In the genomic region with DNA sequence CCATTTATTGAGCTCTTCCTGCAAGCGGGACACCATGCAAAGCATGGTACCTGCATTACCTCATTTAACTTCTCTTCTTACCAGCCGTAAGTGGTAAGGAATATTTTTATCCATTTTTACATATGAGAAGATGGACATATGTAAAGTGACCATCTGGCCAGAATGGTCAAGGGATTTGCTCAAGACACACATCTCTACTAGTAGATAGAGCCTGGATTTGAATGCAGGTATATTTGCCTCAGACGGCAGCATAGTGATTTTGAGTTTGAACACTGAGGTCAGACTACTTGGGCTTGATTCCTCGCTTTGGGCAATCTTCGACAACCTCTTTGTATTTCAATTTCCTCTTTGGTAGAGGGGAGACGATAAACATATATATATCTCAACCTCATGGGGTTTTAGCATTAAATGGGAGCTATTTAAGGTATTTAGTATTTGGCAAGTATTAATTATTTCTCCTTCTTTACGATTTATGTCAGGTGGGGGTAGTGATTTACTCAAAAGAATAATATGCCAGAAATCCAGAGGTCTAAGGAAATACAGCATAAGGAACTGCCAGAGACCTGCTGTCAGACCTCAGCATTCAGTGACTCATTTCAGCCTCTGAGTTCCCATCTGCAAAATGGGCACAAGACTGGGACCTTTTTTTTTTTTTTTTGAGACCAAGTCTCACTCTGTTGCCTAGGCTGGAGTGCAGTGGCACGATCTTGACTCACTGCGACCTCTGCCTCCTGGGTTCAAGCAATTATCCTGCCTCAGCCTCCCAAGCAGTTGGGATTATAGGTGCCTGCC, we compare ENCODE assay signal across 20 cellular contexts. TPM values are rescaled to one million over a fixed set of nuclear protein-coding genes. Genes with fewer than 3 reads are reported as not detected.
DNase-seq lines count a peak whose midpoint lies in the region; ATAC-seq, FAIRE-seq and TF ChIP-seq lines count a peak whose summit lies in the region.
"Had no signal": no experiment of that assay in that cellular context is flagged by ENCODE, and none has a peak within 500 bp of the region (broad histone marks: within the 10 kb centered on the region; RNA-seq: fewer than 3 reads in every experiment).

No MANE protein-coding gene starts in this region.

- H3K27ac ChIP-seq in A549 (peak overlapping the region; percentile 4 to 26; a peak in 1 of 6 replicates), colonic mucosa (peak overlapping the region; percentile 41)
- H3K27ac ChIP-seq in CD8-positive, alpha-beta memory T cell (ENCODE audit: low read depth, low read length), result no peak overlapping the region
- H3K27ac ChIP-seq: body of pancreas, esophagus muscularis mucosa, neural progenitor cell had no signal

- H3K9ac ChIP-seq in colonic mucosa (ENCODE audit: low read depth in 2 of 2, low read length in 2 of 2), result no peak overlapping the region
- H3K9ac ChIP-seq: neural progenitor cell had no signal

- CTCF ChIA-PET in A549 (lab: Yijun Ruan, JAX), result interaction anchor here (0.7 to 1.4 kb wide), 2 partner anchors 16 to 603 kb away, joined by 3 to 4 read pairs; no protein-coding TSS in a partner anchor
- CTCF ChIA-PET in CD8-positive, alpha-beta memory T cell (lab: Charles Lee), result interaction anchor here (0.6 to 1.8 kb wide), 12 partner anchors 9 to 100 kb away, joined by 3 to 9 read pairs (median 4); no protein-coding TSS in a partner anchor

- POLR2A ChIA-PET in A549 (lab: Yijun Ruan, JAX), result no interaction called here
- POLR2A ChIA-PET in CD8-positive, alpha-beta memory T cell (lab: Charles Lee), result interaction anchor here (0.5 to 1.7 kb wide), 11 partner anchors 9 to 552 kb away, joined by 3 to 16 read pairs (median 5); no protein-coding TSS in a partner anchor

- H3K4me3 ChIP-seq in A549, result no peak overlapping the region
- no peak overlapping the region for H3K4me3 ChIP-seq in CD8-positive, alpha-beta memory T cell (ENCODE audit: low read length)
- H3K4me3 ChIP-seq in colonic mucosa, result no peak overlapping the region
- H3K4me3 ChIP-seq: body of pancreas, esophagus muscularis mucosa, neural progenitor cell had no signal

- TF ChIP-seq CTCF in A549 (IDR thresholded peaks at IDR 0.05), result no peak
- no peak for TF ChIP-seq CTCF in colonic mucosa (IDR thresholded peaks at IDR 0.05)
- TF ChIP-seq CTCF in D721Med (IDR thresholded peaks at IDR 0.05; ENCODE audit: insufficient read depth, missing control alignments), result no peak

- TF ChIP-seq RAD21 in A549 (conservative IDR thresholded peaks at IDR 0.05 in 1 of 2, IDR thresholded peaks at IDR 0.05 in 1 of 2), result no peak

- no peak for TF ChIP-seq EP300 in A549 (IDR thresholded peaks at IDR 0.05)

- no peak for DNase-seq in A549 (ENCODE audit: low read depth in 1 of 2, low spot score in 1 of 2)
- DNase-seq in CD8-positive, alpha-beta memory T cell, result no peak
- no peak for DNase-seq in colonic mucosa
- no peak for DNase-seq in D721Med (ENCODE audit: insufficient read length, low spot score)
- no peak for DNase-seq in SIG-M5 (lab: John Stamatoyannopoulos, UW)
- DNase-seq in DMS79 treated with DMSO at 0.1 percent for 48 hours (lab: John Stamatoyannopoulos, UW), result no peak
- DNase-seq in DMS79 (lab: John Stamatoyannopoulos, UW), result no peak
- DNase-seq: body of pancreas, dermis blood vessel endothelial cell, EL, H7, MV-4-11, NCI-H2081 treated with DMSO at 0.1 percent for 48 hours, NCI-H69, substantia nigra had no signal

- peak overlapping the region in 6 of 7 donors; percentile 8 to 81 (median 68) for H3K4me3 Mint-ChIP-seq in CD8-positive, alpha-beta memory T cell
- H3K4me3 Mint-ChIP-seq: neural progenitor cell had no signal

- H3K27me3 Mint-ChIP-seq in CD8-positive, alpha-beta memory T cell, result no peaks in the 10 kb centered on the region

- intact Hi-C loops in colonic mucosa (cut with DNase I), result no loop called here

- peaks cover 0 to 3% (median 3%) of the 10 kb centered on the region in 3 donors for H3K36me3 Mint-ChIP-seq in CD8-positive, alpha-beta memory T cell
- H3K36me3 Mint-ChIP-seq: neural progenitor cell had no signal

- WGBS in A549 (ENCODE audit: missing lambda C conversion rate), result 81% methylated on average over 9 of the region's 9 CpGs

- H3K27ac Mint-ChIP-seq in CD8-positive, alpha-beta memory T cell, result peak overlapping the region; percentile 90 to 99 (median 96)

- H3K4me1 ChIP-seq in A549, result peaks cover 14% of the 10 kb centered on the region; the same call in 1 of the 3 replicates
- H3K4me1 ChIP-seq in CD8-positive, alpha-beta memory T cell (ENCODE audit: insufficient read depth, low read length), result peaks cover 81% of the 10 kb centered on the region
- H3K4me1 ChIP-seq in colonic mucosa, result no peaks in the 10 kb centered on the region
- H3K4me1 ChIP-seq: body of pancreas, esophagus muscularis mucosa, neural progenitor cell had no signal

- no peak for ATAC-seq in A549
- ATAC-seq: body of pancreas had no signal

- no peaks in the 10 kb centered on the region for H3K27me3 ChIP-seq in CD8-positive, alpha-beta memory T cell (ENCODE audit: insufficient read depth, low read length, poor library complexity, severe bottlenecking)
- no peaks in the 10 kb centered on the region for H3K27me3 ChIP-seq in colonic mucosa
- H3K27me3 ChIP-seq: body of pancreas, esophagus muscularis mucosa, neural progenitor cell had no signal

- H3K4me1 Mint-ChIP-seq in CD8-positive, alpha-beta memory T cell, result peaks cover 59 to 83% (median 75%) of the 10 kb centered on the region in 3 donors
- H3K4me1 Mint-ChIP-seq: neural progenitor cell had no signal

- H3K9me3 ChIP-seq in A549, result 0 out of 3 replicates have a peak, but pooled peaks cover 7% of the 10 kb centered on the region
- no peaks in the 10 kb centered on the region for H3K9me3 ChIP-seq in CD8-positive, alpha-beta memory T cell (ENCODE audit: low read length)
- no peaks in the 10 kb centered on the region for H3K9me3 ChIP-seq in colonic mucosa
- H3K9me3 ChIP-seq: body of pancreas had no signal

- H3K4me2 ChIP-seq in A549, result no peak overlapping the region
- H3K4me2 ChIP-seq: neural progenitor cell had no signal

- FAIRE-seq in A549 (lab: Jason Lieb, UNC) (no peak), D721Med (lab: Jason Lieb, UNC) (no peak)
- FAIRE-seq: HTR-8/SVneo had no signal

- TF ChIP-seq POLR2A in A549 (IDR thresholded peaks at IDR 0.05; ENCODE audit: low read length) (no peak), Raji (IDR thresholded peaks at IDR 0.05; ENCODE audit: insufficient read depth, low read depth, low read length) (0 out of 2 replicates have a peak, but pooled peaks have one; percentile 5)

- no peaks in the 10 kb centered on the region for H3K36me3 ChIP-seq in CD8-positive, alpha-beta memory T cell (ENCODE audit: insufficient read depth, low read length)
- no peaks in the 10 kb centered on the region for H3K36me3 ChIP-seq in colonic mucosa
- H3K36me3 ChIP-seq: esophagus muscularis mucosa, neural progenitor cell had no signal

- H3K9me3 Mint-ChIP-seq in CD8-positive, alpha-beta memory T cell, result no peaks in the 10 kb centered on the region

TF ChIP-seq in A549, 52 proteins besides CTCF, POLR2A, EP300 and RAD21:
- TF ChIP-seq, protein P1, sequence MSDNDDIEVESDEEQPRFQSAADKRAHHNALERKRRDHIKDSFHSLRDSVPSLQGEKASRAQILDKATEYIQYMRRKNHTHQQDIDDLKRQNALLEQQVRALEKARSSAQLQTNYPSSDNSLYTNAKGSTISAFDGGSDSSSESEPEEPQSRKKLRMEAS (IDR thresholded peaks at IDR 0.05), result no peak
- TF ChIP-seq FOXS1 (CRISPR knock-in tag; IDR thresholded peaks at IDR 0.05) (no peak), CBX2 (IDR thresholded peaks at IDR 0.05; ENCODE audit: borderline replicate concordance, low read depth) (no peak), BHLHE40 (IDR thresholded peaks at IDR 0.05; ENCODE audit: low read depth, low read length) (no peak), TP53 (CRISPR knock-in tag; IDR thresholded peaks at IDR 0.05) (no peak), JUNB (IDR thresholded peaks at IDR 0.05) (no peak), HOXB5 (CRISPR knock-in tag; IDR thresholded peaks at IDR 0.05) (no peak)

RNA-seq across cellular contexts. Expression of gene CHRNA9, which starts 34.6 kb away (rescaled TPM):
- 1.6 and 1.9 TPM in 2 replicates for polyA plus RNA-seq in A549 (2011; rRNA removed)
- 0.36 and 0.70 TPM in 2 replicates for polyA plus RNA-seq in A549 (2012; cell fraction: cytosol; rRNA removed)
- polyA plus RNA-seq in A549 (2012; cell fraction: nucleus; rRNA removed), result 0.32 and 0.83 TPM in 2 replicates
- 0.54 to 2.0 TPM (median 1.3 TPM) in 3 replicates for polyA plus RNA-seq in A549 (2017; fragmentation: RNase III; extraction: RNeasy Plus Mini Kit Qiagen cat#74134 plus additional on column Dnase treatment)
- polyA minus RNA-seq in A549 (2011; rRNA and poly(A)+ RNA removed), result 1.2 and 2.7 TPM in 2 replicates
- under 1 TPM in 1 of 2 experiments, not detected in 1; 0.11 TPM for total RNA-seq in CD8-positive, alpha-beta memory T cell
- 0.14 TPM for polyA plus RNA-seq in CD8-positive, alpha-beta memory T cell
- total RNA-seq in colonic mucosa, result not detected
- total RNA-seq: body of pancreas, dermis blood vessel endothelial cell, renal cortical epithelial cell had no signal
